9 cellular contexts compared by ENCODE assay signal in genomic region chr17:19766421-19767270, GRCh38. TPM values are rescaled to one million over a fixed set of nuclear protein-coding genes. Genes with fewer than 3 reads are reported as not detected.
DNase-seq lines count a peak whose midpoint lies in the region; ATAC-seq and TF ChIP-seq lines count a peak whose summit lies in the region.
"Had no signal": no experiment of that assay in that cellular context is flagged by ENCODE, and none has a peak within 500 bp of the region (broad histone marks: within the 10 kb centered on the region; RNA-seq: fewer than 3 reads in every experiment).

No MANE protein-coding gene starts in this region.

- H3K27me3 ChIP-seq in mesendoderm (ENCODE audit: insufficient read depth, low read length, poor library complexity): no peaks in the 10 kb centered on the region

- no peaks in the 10 kb centered on the region for H3K36me3 Mint-ChIP-seq in activated CD8-positive, alpha-beta T cell treated with anti-CD3 and anti-CD28 coated beads for 36 hours (ENCODE audit: low read depth)

- H3K56ac ChIP-seq in mesendoderm (ENCODE audit: low read length): no peak overlapping the region

- H3K9ac ChIP-seq in mesendoderm (ENCODE audit: low read length): no peak overlapping the region

- H3K27ac ChIP-seq in mesendoderm (ENCODE audit: low read depth, low read length): no peak overlapping the region

- H3K4me2 ChIP-seq in mesendoderm (ENCODE audit: low read length): no peak overlapping the region

- ATAC-seq in HG02870 (IDR thresholded peaks at IDR 0.05; ENCODE audit: unreplicated experiment) (peak; percentile 47), GM19035 (IDR thresholded peaks at IDR 0.05; ENCODE audit: unreplicated experiment) (no peak)
- ATAC-seq in activated CD8-positive, alpha-beta T cell treated with anti-CD3 and anti-CD28 coated beads for 36 hours: peak; percentile 89

- H3K4me3 ChIP-seq in mesendoderm (ENCODE audit: low read length): no peak overlapping the region

- no peak overlapping the region for H4K5ac ChIP-seq in mesendoderm (ENCODE audit: low read length)

- no peak overlapping the region for H4K8ac ChIP-seq in mesendoderm (ENCODE audit: low read depth, low read length)

- no peaks in the 10 kb centered on the region for H3K4me1 ChIP-seq in mesendoderm (ENCODE audit: control insufficient read depth, low read depth, low read length)

- no CpG with 5 or more reads among the region's 12 CpGs for WGBS in mesendoderm (ENCODE audit: extremely low coverage, insufficient coverage, low lambda C conversion rate)

- peak; percentile 92 for TF ChIP-seq CTCF in activated CD8-positive, alpha-beta T cell treated with anti-CD3 and anti-CD28 coated beads for 36 hours (IDR thresholded peaks at IDR 0.05)

- no peaks in the 10 kb centered on the region for H3K79me1 ChIP-seq in mesendoderm (ENCODE audit: low read length)

- no peaks in the 10 kb centered on the region for H3K36me3 ChIP-seq in mesendoderm (ENCODE audit: control insufficient read depth, insufficient read depth, low read length)

- CTCF ChIA-PET in activated CD8-positive, alpha-beta T cell treated with anti-CD3 and anti-CD28 coated beads for 36 hours (lab: Charles Lee): interaction anchor here (0.6 to 2.8 kb wide), 43 partner anchors 9 to 403 kb away, joined by 3 to 47 read pairs (median 4); partner anchors contain the start of genes ALDH3A1, ALDH3A2, B9D1 and SLC47A2

- no peak overlapping the region for H3K23ac ChIP-seq in mesendoderm (ENCODE audit: low read length)

- H3K18ac ChIP-seq in mesendoderm (ENCODE audit: low read length): no peak overlapping the region

- no peak overlapping the region for H2AK5ac ChIP-seq in mesendoderm (ENCODE audit: low read length)

- peaks cover 1% of the 10 kb centered on the region for H3K27me3 Mint-ChIP-seq in activated CD8-positive, alpha-beta T cell treated with anti-CD3 and anti-CD28 coated beads for 36 hours

- no peaks in the 10 kb centered on the region for H3K9me3 Mint-ChIP-seq in activated CD8-positive, alpha-beta T cell treated with anti-CD3 and anti-CD28 coated beads for 36 hours
- H3K9me3 Mint-ChIP-seq: dendritic cell treated with granulocyte-macrophage colony-stimulating factor and Interleukin-4, amounts not matched to agents 40 ng/mL and 50 ng/mL, for 4 days had no signal

- H2BK120ac ChIP-seq in mesendoderm (ENCODE audit: low read depth, low read length): no peak overlapping the region

- H3K27ac Mint-ChIP-seq in activated CD8-positive, alpha-beta T cell treated with anti-CD3 and anti-CD28 coated beads for 36 hours: no peak overlapping the region
- H3K27ac Mint-ChIP-seq: dendritic cell treated with granulocyte-macrophage colony-stimulating factor and Interleukin-4, amounts not matched to agents 40 ng/mL and 50 ng/mL, for 4 days had no signal

- no peaks in the 10 kb centered on the region for H3K79me2 ChIP-seq in mesendoderm (ENCODE audit: control insufficient read depth, insufficient read depth, low read length)

- H3K4me1 Mint-ChIP-seq in activated CD8-positive, alpha-beta T cell treated with anti-CD3 and anti-CD28 coated beads for 36 hours (ENCODE audit: low read depth): peaks cover 24% of the 10 kb centered on the region

- H3K4me3 Mint-ChIP-seq in activated CD8-positive, alpha-beta T cell treated with anti-CD3 and anti-CD28 coated beads for 36 hours: no peak overlapping the region
- H3K4me3 Mint-ChIP-seq: dendritic cell treated with granulocyte-macrophage colony-stimulating factor and Interleukin-4, amounts not matched to agents 40 ng/mL and 50 ng/mL, for 4 days had no signal

- intact Hi-C loops in activated CD8-positive, alpha-beta T cell treated with anti-CD3 and anti-CD28 coated beads for 36 hours (cut with micrococcal nuclease): loop anchor here (1.0 kb wide), 1 partner anchor 252 kb away; no protein-coding TSS in a partner anchor

- H2BK5ac ChIP-seq in mesendoderm (ENCODE audit: low read length): no peak overlapping the region

- no peak overlapping the region for H3K4ac ChIP-seq in mesendoderm (ENCODE audit: low read depth, low read length)

- DNase-seq in ELR (ENCODE audit: low read depth) (peak; percentile 66), NCI-H748 (lab: John Stamatoyannopoulos, UW; ENCODE audit: unreplicated experiment) (peak; percentile 74), mesendoderm (peak; percentile 71)
- peak; percentile 83 for DNase-seq in activated CD8-positive, alpha-beta T cell treated with anti-CD3 and anti-CD28 coated beads for 36 hours
- DNase-seq in effector CD8-positive, alpha-beta T cell (lab: John Stamatoyannopoulos, UW): peak; percentile 70
- DNase-seq in stimulated activated CD8-positive, alpha-beta memory T cell treated with anti-CD3 and anti-CD28 coated beads, Interleukin-4, amount 100 ng/mL, for 1 hour (ENCODE audit: low read depth in 2 of 2, low spot score in 1 of 2): peak; percentile 58 to 67

- no peak overlapping the region for H2BK15ac ChIP-seq in mesendoderm (replicated peaks; ENCODE audit: low read depth)

- POLR2A ChIA-PET in activated CD8-positive, alpha-beta T cell treated with anti-CD3 and anti-CD28 coated beads for 36 hours (lab: Charles Lee): interaction anchor here (0.6 kb wide), 1 partner anchor 150 kb away, joined by 3 read pairs; no protein-coding TSS in a partner anchor

RNA-seq across cellular contexts. Expression of gene ALDH3A1, which starts 18.5 kb away (rescaled TPM):
- total RNA-seq in activated CD8-positive, alpha-beta T cell treated with anti-CD3 and anti-CD28 coated beads for 36 hours: under 1 TPM; 0.38 to 0.92 TPM
- polyA plus RNA-seq in mesendoderm (2013, experiment 1 of 2): 0.52 TPM
- 0.55 TPM for polyA plus RNA-seq in mesendoderm (2013, experiment 2 of 2)

RNA-seq across cellular contexts. Expression of gene SLC47A2, which starts 50.3 kb away (rescaled TPM):
- not detected for total RNA-seq in activated CD8-positive, alpha-beta T cell treated with anti-CD3 and anti-CD28 coated beads for 36 hours
- polyA plus RNA-seq in mesendoderm (2013, experiment 1 of 2): not detected
- polyA plus RNA-seq in mesendoderm (2013, experiment 2 of 2): 0.03 TPM
